22 cellular contexts compared by ENCODE assay signal in genomic region chr21:45709696-45710268, GRCh38.
"Had no signal": no experiment of that assay in that cellular context is flagged by ENCODE, and none has a peak within 500 bp of the region (broad histone marks: within the 10 kb centered on the region; RNA-seq: fewer than 3 reads in every experiment).

No MANE protein-coding gene starts in this region.

- H3K36me3 Mint-ChIP-seq: stimulated activated effector memory CD8-positive, alpha-beta T cell treated with anti-CD3 and anti-CD28 coated beads, Interleukin-12 subunit alpha, Interleukin-12 subunit beta, amount 100 ng/mL, for 72 hours had no signal

- ATAC-seq: esophagus mucosa; gastrocnemius medialis; left ventricle myocardium superior; lower lobe of right lung; naive thymus-derived CD8-positive, alpha-beta T cell; stimulated activated effector memory CD8-positive, alpha-beta T cell treated with anti-CD3 and anti-CD28 coated beads, Interleukin-12 subunit alpha, Interleukin-12 subunit beta, amount 100 ng/mL, for 72 hours had no signal

- H3K4me1 Mint-ChIP-seq: naive thymus-derived CD8-positive, alpha-beta T cell; nephron progenitor cell; stimulated activated effector memory CD8-positive, alpha-beta T cell treated with anti-CD3 and anti-CD28 coated beads, Interleukin-12 subunit alpha, Interleukin-12 subunit beta, amount 100 ng/mL, for 72 hours had no signal

- H3K27ac Mint-ChIP-seq: naive thymus-derived CD8-positive, alpha-beta T cell; nephron progenitor cell; stimulated activated effector memory CD8-positive, alpha-beta T cell treated with anti-CD3 and anti-CD28 coated beads, Interleukin-12 subunit alpha, Interleukin-12 subunit beta, amount 100 ng/mL, for 72 hours had no signal

- H3K4me3 ChIP-seq: dorsolateral prefrontal cortex, gastrocnemius medialis, lower lobe of right lung, ovary, sigmoid colon, stomach, thyroid gland, vagina had no signal

- H3K9me3 ChIP-seq: gastrocnemius medialis, ovary, thyroid gland, vagina had no signal

- H3K27me3 Mint-ChIP-seq: naive thymus-derived CD8-positive, alpha-beta T cell had no signal

- H3K36me3 ChIP-seq: gastrocnemius medialis, lower lobe of right lung, ovary, sigmoid colon, stomach, thyroid gland, vagina had no signal

- H3K27ac ChIP-seq: dorsolateral prefrontal cortex, epithelial cell of prostate, gastrocnemius medialis, lower lobe of right lung, ovary, sigmoid colon, stomach, thyroid gland, vagina had no signal

- H3K4me3 Mint-ChIP-seq: naive thymus-derived CD8-positive, alpha-beta T cell; nephron progenitor cell; stimulated activated effector memory CD8-positive, alpha-beta T cell treated with anti-CD3 and anti-CD28 coated beads, Interleukin-12 subunit alpha, Interleukin-12 subunit beta, amount 100 ng/mL, for 72 hours had no signal

- H3K27me3 ChIP-seq: gastrocnemius medialis, ovary, sigmoid colon, stomach, thyroid gland, vagina had no signal

- DNase-seq: dorsolateral prefrontal cortex; effector CD4-positive, alpha-beta T cell; gastrocnemius medialis; head of caudate nucleus; left ventricle myocardium superior; lower lobe of right lung; naive thymus-derived CD8-positive, alpha-beta T cell; nephron progenitor cell; occipital lobe; ovary; retina; sigmoid colon; stimulated activated CD4-positive, alpha-beta T cell treated with anti-CD3 and anti-CD28 coated beads, Interleukin-2, amount 100 ng/mL, for 24 hours; stimulated activated CD4-positive, alpha-beta T cell treated with anti-CD3 and anti-CD28 coated beads, Interleukin-4, amount 100 ng/mL, for 24 hours; stimulated activated naive CD4-positive, alpha-beta T cell treated with Interleukin-2 at 50 U/mL for 16 hours; stomach; thyroid gland; trophoblast cell had no signal

- H3K4me1 ChIP-seq: gastrocnemius medialis, lower lobe of right lung, sigmoid colon, stomach, thyroid gland, vagina had no signal
